Comparison of ENCODE assay signal across 14 cellular contexts in genomic region chr1:154589780-154590179, GRCh38. TPM values are rescaled to one million over a fixed set of nuclear protein-coding genes. Genes with fewer than 3 reads are reported as not detected.
"Had no signal": no experiment of that assay in that cellular context is flagged by ENCODE, and none has a peak within 500 bp of the region (broad histone marks: within the 10 kb centered on the region; RNA-seq: fewer than 3 reads in every experiment).

No MANE protein-coding gene starts in this region.

- FAIRE-seq: small intestine had no signal

- DNase-seq: activated CD4-positive, alpha-beta memory T cell treated with anti-CD3 and anti-CD28 coated beads, Interleukin-2, amount 10 ng/mL, durations not matched to agents 7 days and 5 days; caudate nucleus; colonic mucosa; naive thymus-derived CD4-positive, alpha-beta T cell; posterior cingulate gyrus; SIG-M5; small intestine; trophoblast cell had no signal

- H3K4me3 ChIP-seq: colonic mucosa, gastroesophageal sphincter, hepatocyte had no signal

- H3K9me3 Mint-ChIP-seq: activated CD4-positive, alpha-beta memory T cell treated with anti-CD3 and anti-CD28 coated beads, Interleukin-2, amount 10 ng/mL, durations not matched to agents 7 days and 5 days had no signal

- H3K27ac Mint-ChIP-seq: activated CD4-positive, alpha-beta memory T cell treated with anti-CD3 and anti-CD28 coated beads, Interleukin-2, amount 10 ng/mL, durations not matched to agents 7 days and 5 days had no signal

- H3K27me3 Mint-ChIP-seq: activated CD4-positive, alpha-beta memory T cell treated with anti-CD3 and anti-CD28 coated beads, Interleukin-2, amount 10 ng/mL, durations not matched to agents 7 days and 5 days; naive thymus-derived CD4-positive, alpha-beta T cell had no signal

- ATAC-seq: activated CD4-positive, CD25-positive, alpha-beta regulatory T cell treated with anti-CD3 and anti-CD28 coated beads, Interleukin-2, amount 50 U/mL, for 24 hours; gastroesophageal sphincter; naive thymus-derived CD4-positive, alpha-beta T cell had no signal

- H3K27me3 ChIP-seq: colonic mucosa, gastroesophageal sphincter, hepatocyte, neutrophil had no signal

- H3K4me3 Mint-ChIP-seq: activated CD4-positive, alpha-beta memory T cell treated with anti-CD3 and anti-CD28 coated beads, Interleukin-2, amount 10 ng/mL, durations not matched to agents 7 days and 5 days; naive thymus-derived CD4-positive, alpha-beta T cell had no signal

RNA-seq across cellular contexts. Expression of gene CHRNB2, which starts 22.2 kb away (rescaled TPM):
- total RNA-seq: activated CD4-positive, alpha-beta memory T cell treated with anti-CD3 and anti-CD28 coated beads, Interleukin-2, amount 10 ng/mL, durations not matched to agents 7 days and 5 days; fibroblast of lung; naive thymus-derived CD4-positive, alpha-beta T cell; T-helper 2 cell treated with Interferon-gamma antibody and Interleukin-4, amounts not matched to agents 100 ng/mL and 5 ng/mL, for 36 hours had no signal
- polyA plus RNA-seq: hepatocyte; naive thymus-derived CD4-positive, alpha-beta T cell had no signal
